1 cellular context compared by ENCODE assay signal in genomic region chr4:80897537-80898303, GRCh38.
TF ChIP-seq lines count a peak whose summit lies in the region.

No MANE protein-coding gene starts in this region.

TF ChIP-seq in GM12878, 131 proteins besides CTCF, POLR2A, EP300 and RAD21 (continued from another document):
- no peak for TF ChIP-seq ZBTB11 (CRISPR knock-in tag; IDR thresholded peaks at IDR 0.05)
- no peak for TF ChIP-seq KAT2A (conservative IDR thresholded peaks at IDR 0.05; ENCODE audit: control insufficient read depth, low read depth, low read length)
- TF ChIP-seq PRDM15 (CRISPR knock-in tag; IDR thresholded peaks at IDR 0.05) = no peak
- TF ChIP-seq ATF3 (IDR thresholded peaks at IDR 0.05; ENCODE audit: borderline replicate concordance, extremely low read depth, low read depth, low read length) = no peak
- TF ChIP-seq SKIL (IDR thresholded peaks at IDR 0.05; ENCODE audit: low read depth, poor library complexity, severe bottlenecking) = peak; percentile 50
- no peak for TF ChIP-seq SIX5 (IDR thresholded peaks at IDR 0.05; ENCODE audit: low read depth, low read length, severe bottlenecking)
- peak; percentile 87 for TF ChIP-seq RUNX3 (IDR thresholded peaks at IDR 0.05; ENCODE audit: low read length)
- TF ChIP-seq IKZF1 (conservative IDR thresholded peaks at IDR 0.05) = 0 out of 2 replicates have a peak, but pooled peaks have one; percentile 21
- TF ChIP-seq SPI1 (IDR thresholded peaks at IDR 0.05; ENCODE audit: borderline replicate concordance, insufficient read depth, low read depth, low read length) = no peak
